ENCODE assay signal across 19 cellular contexts in the genomic region with DNA sequence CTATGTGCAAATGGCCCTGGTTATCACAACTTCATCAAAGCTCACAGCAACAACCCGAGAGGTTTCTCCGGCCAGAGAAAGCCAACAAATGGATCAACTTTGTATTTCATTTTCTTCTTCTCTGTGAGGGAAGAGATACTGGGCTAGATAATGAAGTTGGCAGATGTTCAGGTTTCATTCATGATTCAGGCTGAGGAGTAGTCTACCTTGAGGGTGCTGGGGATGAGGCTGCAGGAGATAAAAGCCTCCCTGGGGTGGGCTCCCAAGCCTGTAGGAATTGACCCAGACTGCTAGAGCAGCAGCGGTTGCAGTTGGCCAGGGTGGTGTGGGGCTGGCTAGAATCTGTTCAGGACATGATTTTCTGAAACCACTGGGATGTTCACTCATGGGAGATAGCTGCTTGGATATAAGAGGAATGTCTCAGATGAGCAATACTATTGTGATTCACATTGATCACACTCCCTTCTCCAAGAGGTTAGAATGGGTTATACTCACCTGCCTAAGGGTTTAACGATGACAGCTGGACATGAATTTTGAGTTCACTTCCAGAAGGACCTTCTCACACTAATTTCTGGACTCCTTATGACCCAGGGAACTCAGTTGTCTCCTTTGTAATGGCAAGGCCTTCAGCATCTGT.
DNase-seq lines count a peak whose midpoint lies in the region; ATAC-seq, FAIRE-seq and TF ChIP-seq lines count a peak whose summit lies in the region.
"Had no signal": no experiment of that assay in that cellular context is flagged by ENCODE, and none has a peak within 500 bp of the region (broad histone marks: within the 10 kb centered on the region; RNA-seq: fewer than 3 reads in every experiment).

No MANE protein-coding gene starts in this region.

- ATAC-seq in GM23338: no peak
- no peak for ATAC-seq in K562
- no peak for ATAC-seq in effector memory CD8-positive, alpha-beta T cell (replicated peaks)
- ATAC-seq: GM12878 had no signal

- 1% methylated on average over 4 of the region's 4 CpGs for WGBS in K562 (ENCODE audit: insufficient coverage, low coverage, missing lambda C conversion rate)

- DNase-seq in GM23338 (ENCODE audit: low spot score) (no peak), K562 (ENCODE audit: extremely low read depth in 1 of 4, low spot score in 3 of 4) (no peak), keratinocyte (ENCODE audit: low read depth, low spot score) (no peak), H54 (ENCODE audit: insufficient read length, low spot score) (no peak), WERI-Rb-1 (no peak)
- DNase-seq in effector memory CD8-positive, alpha-beta T cell: no peak
- DNase-seq: C1 segment of cervical spinal cord; Calu3; CD4-positive, alpha-beta T cell; DMS79; GM23248; HCEC 1CT; HFFc6 had no signal

- TF ChIP-seq CTCF in GM23338 (conservative IDR thresholded peaks at IDR 0.05; ENCODE audit: low read depth in 2 of 2) (no peak), K562 (IDR thresholded peaks at IDR 0.05 in 2 of 3, conservative IDR thresholded peaks at IDR 0.05 in 1 of 3; ENCODE audit: insufficient read depth in 2 of 3, low read depth in 1 of 3, low read length in 3 of 3) (no peak), keratinocyte (optimal IDR thresholded peaks at IDR 0.05 in 1 of 3, IDR thresholded peaks at IDR 0.05 in 1 of 3, conservative IDR thresholded peaks at IDR 0.05 in 1 of 3; ENCODE audit: extremely low read depth in 1 of 3, insufficient read depth in 2 of 3, low read length in 3 of 3) (no peak), WERI-Rb-1 (IDR thresholded peaks at IDR 0.05; ENCODE audit: low read depth, low read length) (no peak)

- TF ChIP-seq POLR2A in K562 (conservative IDR thresholded peaks at IDR 0.05) (no peak), H54 (IDR thresholded peaks at IDR 0.05; ENCODE audit: low read depth, low read length) (no peak)

- H3K4me1 Mint-ChIP-seq in GM23338: peaks cover 53% of the 10 kb centered on the region
- peaks cover 8 to 10% of the 10 kb centered on the region in 2 donors for H3K4me1 Mint-ChIP-seq in effector memory CD8-positive, alpha-beta T cell (ENCODE audit: low read depth in 2 of 2)
- H3K4me1 Mint-ChIP-seq: B cell had no signal

- POLR2A ChIA-PET in K562 (lab: Yijun Ruan, JAX): interaction anchor here (1.0 kb wide), 1 partner anchor 12 kb away, joined by 3 read pairs; no protein-coding TSS in a partner anchor

- H3K36me3 ChIP-seq in GM23338 (ENCODE audit: insufficient read depth) (peaks cover 28% of the 10 kb centered on the region), HUES48 (ENCODE audit: control insufficient read depth, insufficient read depth, low read length) (peaks cover 58% of the 10 kb centered on the region), K562 (ENCODE audit: control insufficient read depth, insufficient read depth, low read length) (no peaks in the 10 kb centered on the region), keratinocyte (ENCODE audit: control insufficient read depth in 2 of 2, extremely low read depth in 1 of 2, insufficient read depth in 2 of 2, low read length in 2 of 2) (no peaks in the 10 kb centered on the region), WERI-Rb-1 (no peaks in the 10 kb centered on the region)

- H3K4me1 ChIP-seq in GM23338 (ENCODE audit: insufficient read depth) (peaks cover 41% of the 10 kb centered on the region), HUES48 (ENCODE audit: control insufficient read depth, insufficient read depth, low read length) (peaks cover 28% of the 10 kb centered on the region), K562 (replicated peaks in 1 of 2; ENCODE audit: control insufficient read depth in 2 of 2, insufficient read depth in 2 of 2, low read length in 2 of 2) (peaks cover 0 to 3% of the 10 kb centered on the region in 2 experiments; a peak in 1 of 5 replicates), keratinocyte (ENCODE audit: control insufficient read depth, extremely low read depth, insufficient read depth, low read length) (peaks cover 29% of the 10 kb centered on the region)

- H3F3A ChIP-seq in GM23338 (replicated peaks; ENCODE audit: low read depth): peaks cover 15% of the 10 kb centered on the region; the same call in 1 of the 2 replicates

- no peak overlapping the region for H2AFZ ChIP-seq in GM23338
- H2AFZ ChIP-seq in K562 (ENCODE audit: low read depth, low read length): no peak overlapping the region
- no peak overlapping the region for H2AFZ ChIP-seq in keratinocyte (ENCODE audit: control insufficient read depth, low read length)
- H2AFZ ChIP-seq: GM23248 had no signal

- intact Hi-C loops in K562 (cut with micrococcal nuclease): no loop called here

- CTCF ChIA-PET in K562 (lab: Yijun Ruan, JAX; ENCODE audit: low intra/inter-chr PET ratio): no interaction called here

- H3K4me3 ChIP-seq in GM23338 (no peak overlapping the region), HUES48 (ENCODE audit: low read depth, low read length) (no peak overlapping the region), K562 (no peak overlapping the region), keratinocyte (ENCODE audit: control insufficient read depth in 2 of 3, extremely low read depth in 1 of 3, insufficient read depth in 2 of 3, low read depth in 1 of 3, low read length in 3 of 3) (no peak overlapping the region), WERI-Rb-1 (ENCODE audit: low read depth, low read length) (no peak overlapping the region)
- H3K4me3 ChIP-seq: GM12878, GM23248 had no signal

- TF ChIP-seq EP300 in K562 (IDR thresholded peaks at IDR 0.05; ENCODE audit: low read length): no peak

- H3K36me3 Mint-ChIP-seq in GM23338 (ENCODE audit: low read depth): peaks cover 79% of the 10 kb centered on the region
- no peaks in the 10 kb centered on the region for H3K36me3 Mint-ChIP-seq in effector memory CD8-positive, alpha-beta T cell (ENCODE audit: insufficient read depth)

- dilution Hi-C loops in keratinocyte (cut with MboI; ENCODE audit: extremely low pct_ligation_motif_present, low sequenced_read_pairs): no loop called here

- no peaks in the 10 kb centered on the region for H3K79me2 ChIP-seq in GM23338 (replicated peaks; ENCODE audit: insufficient read depth)
- no peaks in the 10 kb centered on the region for H3K79me2 ChIP-seq in K562 (ENCODE audit: control insufficient read depth, insufficient read depth, low read length)
- no peaks in the 10 kb centered on the region for H3K79me2 ChIP-seq in keratinocyte (ENCODE audit: control insufficient read depth, insufficient read depth, low read length)

- H3K4me2 ChIP-seq in GM23338 (0 out of 2 replicates have a peak overlapping the region, but pooled peaks have one; percentile 54), K562 (ENCODE audit: insufficient read depth, low read length) (no peak overlapping the region), keratinocyte (ENCODE audit: control insufficient read depth, extremely low read depth, insufficient read depth, low read depth, low read length) (peak overlapping the region; percentile 5)

- in situ Hi-C loops in K562 (cut with MboI): no loop called here

- peaks cover 3% of the 10 kb centered on the region; the same call in 2 of the 3 replicates for H3K9me3 Mint-ChIP-seq in GM23338
- H3K9me3 Mint-ChIP-seq in effector memory CD8-positive, alpha-beta T cell: no peaks in the 10 kb centered on the region
- H3K9me3 Mint-ChIP-seq: CD4-positive, alpha-beta T cell; HFFc6 had no signal

- H3K9me1 ChIP-seq in K562 (ENCODE audit: control insufficient read depth, insufficient read depth, low read length) (no peaks in the 10 kb centered on the region), keratinocyte (ENCODE audit: control insufficient read depth, extremely low read depth, insufficient read depth, low read length) (no peaks in the 10 kb centered on the region)

- H3K27me3 ChIP-seq in GM23338 (ENCODE audit: insufficient read depth) (no peaks in the 10 kb centered on the region), HUES48 (ENCODE audit: control insufficient read depth, insufficient read depth, low read length) (no peaks in the 10 kb centered on the region), K562 (ENCODE audit: control insufficient read depth in 2 of 2, insufficient read depth in 2 of 2, low read length in 2 of 2) (peaks cover 38 to 52% of the 10 kb centered on the region in 2 experiments), keratinocyte (ENCODE audit: control insufficient read depth, extremely low read depth, insufficient read depth, low read length) (no peaks in the 10 kb centered on the region), WERI-Rb-1 (ENCODE audit: insufficient read depth, low read depth, severe bottlenecking) (no peaks in the 10 kb centered on the region)

- H4K20me1 ChIP-seq in GM23338 (replicated peaks; ENCODE audit: insufficient read depth): no peaks in the 10 kb centered on the region
- no peaks in the 10 kb centered on the region for H4K20me1 ChIP-seq in K562 (replicated peaks; ENCODE audit: control insufficient read depth, insufficient read depth, low read length)
- no peaks in the 10 kb centered on the region for H4K20me1 ChIP-seq in keratinocyte (ENCODE audit: control insufficient read depth, extremely low read depth, insufficient read depth, low read length)

- no peak overlapping the region for H3K27ac Mint-ChIP-seq in GM23338
- no peak overlapping the region for H3K27ac Mint-ChIP-seq in effector memory CD8-positive, alpha-beta T cell
- H3K27ac Mint-ChIP-seq: B cell; CD4-positive, alpha-beta T cell; HFFc6 had no signal

- no peak for TF ChIP-seq RAD21 in K562 (CRISPR knock-in tag; conservative IDR thresholded peaks at IDR 0.05 in 1 of 2, IDR thresholded peaks at IDR 0.05 in 1 of 2)

- H3K4me3 Mint-ChIP-seq in GM23338: no peak overlapping the region
- H3K4me3 Mint-ChIP-seq in effector memory CD8-positive, alpha-beta T cell: no peak overlapping the region
- H3K4me3 Mint-ChIP-seq: B cell; CD4-positive, alpha-beta T cell; HFFc6 had no signal

- H3K9ac ChIP-seq in HUES48 (ENCODE audit: low read depth, low read length) (no peak overlapping the region), K562 (ENCODE audit: insufficient read depth in 1 of 2, low read depth in 2 of 2, low read length in 2 of 2) (no peak overlapping the region), keratinocyte (ENCODE audit: control insufficient read depth, extremely low read depth, insufficient read depth, low read length) (no peak overlapping the region)
- H3K9ac ChIP-seq: GM23248 had no signal

- H3K9me2 ChIP-seq in GM23338 (ENCODE audit: insufficient read depth): peaks cover 22% of the 10 kb centered on the region

- FAIRE-seq in K562 (lab: Jason Lieb, UNC): no peak
- FAIRE-seq in keratinocyte (lab: Jason Lieb, UNC): peak; percentile 55
- no peak for FAIRE-seq in H54 (lab: Jason Lieb, UNC)
- FAIRE-seq: A204.1, GM12878, GM18507, HTR-8/SVneo had no signal

- H3K27ac ChIP-seq in GM23338 (ENCODE audit: low read depth): peak overlapping the region; percentile 78; the same call in 1 of the 2 replicates
- peak overlapping the region; percentile 52 for H3K27ac ChIP-seq in HUES48 (ENCODE audit: low read depth, low read length)
- H3K27ac ChIP-seq in K562 (ENCODE audit: extremely low read depth, low read depth, low read length): no peak overlapping the region
- no peak overlapping the region for H3K27ac ChIP-seq in keratinocyte (ENCODE audit: control insufficient read depth, insufficient read depth, low read length)
- no peak overlapping the region for H3K27ac ChIP-seq in WERI-Rb-1
- H3K27ac ChIP-seq: GM23248 had no signal

- H3K9me3 ChIP-seq in HUES48 (ENCODE audit: control insufficient read depth, insufficient read depth, low read length) (no peaks in the 10 kb centered on the region; the same call in 1 of the 2 replicates), K562 (replicated peaks; ENCODE audit: control insufficient read depth, insufficient read depth, low read depth, low read length) (no peaks in the 10 kb centered on the region), keratinocyte (ENCODE audit: control insufficient read depth, low read depth, low read length) (no peaks in the 10 kb centered on the region), WERI-Rb-1 (ENCODE audit: severe bottlenecking) (peaks cover 2% of the 10 kb centered on the region)

- peaks cover 5% of the 10 kb centered on the region for H3K27me3 Mint-ChIP-seq in GM23338 (ENCODE audit: insufficient read depth, low read depth, poor library complexity)
- peaks cover 16 to 43% of the 10 kb centered on the region in 2 donors for H3K27me3 Mint-ChIP-seq in effector memory CD8-positive, alpha-beta T cell
- H3K27me3 Mint-ChIP-seq: CD4-positive, alpha-beta T cell had no signal

- no TSS peak for BruUV-seq in K562 (replicated peaks; lab: Mats Ljungman, UMichigan)

Comparison
In these comparisons a context has a peak if more than half of its experiments do, and no peak if none do; other contexts are left out.
1. H3K27ac ChIP-seq: peak in GM23338 (single experiment) and HUES48 (single experiment); none in K562 (single experiment), keratinocyte (single experiment) and WERI-Rb-1 (single experiment).